In genomic region chr19:55451522-55452380, GRCh38 we compare ENCODE assay signal across 8 cellular contexts. TPM values are rescaled to one million over a fixed set of nuclear protein-coding genes. Genes with fewer than 3 reads are reported as not detected.
DNase-seq lines count a peak whose midpoint lies in the region; ATAC-seq and TF ChIP-seq lines count a peak whose summit lies in the region.

No MANE protein-coding gene starts in this region.

- intact Hi-C loops in CD4-positive, alpha-beta memory T cell (cut with micrococcal nuclease) = no loop called here
- intact Hi-C loops in mammary epithelial cell (cut with micrococcal nuclease) = loop anchor here (5.0 kb wide), 1 partner anchor 799 kb away; no protein-coding TSS in a partner anchor

- H3K9me3 Mint-ChIP-seq in CD4-positive, alpha-beta memory T cell = no peaks in the 10 kb centered on the region
- H3K9me3 Mint-ChIP-seq in nephron = no peaks in the 10 kb centered on the region

- peaks cover 12 to 18% of the 10 kb centered on the region in 2 donors for H3K27me3 Mint-ChIP-seq in CD4-positive, alpha-beta memory T cell
- peaks cover 34% of the 10 kb centered on the region for H3K27me3 Mint-ChIP-seq in nephron (ENCODE audit: low read depth)

- TF ChIP-seq CTCF in mammary epithelial cell (conservative IDR thresholded peaks at IDR 0.05 in 1 of 2, IDR thresholded peaks at IDR 0.05 in 1 of 2; ENCODE audit: extremely low read depth in 1 of 2, insufficient read depth in 1 of 2, low read depth in 1 of 2, low read length in 2 of 2) (no peak), nephron (IDR thresholded peaks at IDR 0.05; ENCODE audit: unreplicated experiment in 3 of 3) (no peak)

- no peak for TF ChIP-seq EP300 in Ishikawa (IDR thresholded peaks at IDR 0.05; ENCODE audit: borderline replicate concordance)

- no TSS peak for BruUV-seq in mammary epithelial cell (replicated peaks; lab: Mats Ljungman, UMichigan)

- peak overlapping the region; percentile 62 to 74 (median 70) for H3K4me3 Mint-ChIP-seq in CD4-positive, alpha-beta memory T cell
- H3K4me3 Mint-ChIP-seq in nephron = peak overlapping the region; percentile 71 to 81 (median 72)

- peaks cover 3 to 6% of the 10 kb centered on the region in 2 donors for H3K36me3 Mint-ChIP-seq in CD4-positive, alpha-beta memory T cell
- H3K36me3 Mint-ChIP-seq in nephron (ENCODE audit: low read depth) = peaks cover 4% of the 10 kb centered on the region

- no peak overlapping the region for H3K27ac ChIP-seq in CD4-positive, alpha-beta memory T cell (ENCODE audit: low read depth, low read length)
- H3K27ac ChIP-seq in mammary epithelial cell (ENCODE audit: insufficient read depth, low read depth, low read length) = no peak overlapping the region

- no peak for TF ChIP-seq RAD21 in Ishikawa (IDR thresholded peaks at IDR 0.05; ENCODE audit: low read depth)

- peaks cover 5 to 20% (median 15%) of the 10 kb centered on the region in 4 donors for H3K4me1 Mint-ChIP-seq in CD4-positive, alpha-beta memory T cell
- H3K4me1 Mint-ChIP-seq in nephron = peaks cover 18% of the 10 kb centered on the region

- peaks cover 10% of the 10 kb centered on the region for H3K4me1 ChIP-seq in CD4-positive, alpha-beta memory T cell (ENCODE audit: insufficient read depth, low read length)
- H3K4me1 ChIP-seq in mammary epithelial cell (ENCODE audit: insufficient read depth, low read length) = peaks cover 23% of the 10 kb centered on the region

- peak overlapping the region in 3 of 7 donors; percentile 48 to 87 (median 55) for H3K27ac Mint-ChIP-seq in CD4-positive, alpha-beta memory T cell
- H3K27ac Mint-ChIP-seq in nephron = no peak overlapping the region

- H2AFZ ChIP-seq in mammary epithelial cell (ENCODE audit: low read depth, low read length) = no peak overlapping the region

- H3K9me3 ChIP-seq in CD4-positive, alpha-beta memory T cell (ENCODE audit: control insufficient read depth in 1 of 2, low read length in 2 of 2) = no peaks in the 10 kb centered on the region
- H3K9me3 ChIP-seq in mammary epithelial cell (replicated peaks; ENCODE audit: insufficient read depth, low read length) = no peaks in the 10 kb centered on the region

- dilution Hi-C loops in mammary epithelial cell (cut with HindIII; ENCODE audit: low sequenced_read_pairs) = no loop called here

- POLR2A ChIA-PET in CD4-positive, alpha-beta memory T cell (lab: Charles Lee; ENCODE audit: partially characterized antibody) = no interaction called here

- CTCF ChIA-PET in CD4-positive, alpha-beta memory T cell (lab: Charles Lee; ENCODE audit: partially characterized antibody) = interaction anchor here (3.0 kb wide), 1 partner anchor 310 kb away, joined by 10 read pairs; no protein-coding TSS in a partner anchor
- CTCF ChIA-PET in mammary epithelial cell (lab: Charles Lee; ENCODE audit: low non-redundant PET) = interaction anchor here (0.6 kb wide), 1 partner anchor 307 kb away, joined by 5 read pairs; no protein-coding TSS in a partner anchor

- no peaks in the 10 kb centered on the region for H3K79me2 ChIP-seq in mammary epithelial cell (ENCODE audit: insufficient read depth, low read length)

- whole genome bisulfite sequencing in mammary epithelial cell (ENCODE audit: low coverage, missing lambda C conversion rate) = 9% methylated on average over 7 of the region's 82 CpGs

- peak overlapping the region; percentile 71 for H3K4me2 ChIP-seq in mammary epithelial cell (ENCODE audit: insufficient read depth, low read depth, low read length)

- no peaks in the 10 kb centered on the region for H3K27me3 ChIP-seq in CD4-positive, alpha-beta memory T cell (ENCODE audit: insufficient read depth, low read length)
- H3K27me3 ChIP-seq in mammary epithelial cell (ENCODE audit: insufficient read depth, low read length) = peaks cover 12% of the 10 kb centered on the region

- in situ Hi-C loops in mammary epithelial cell (cut with MboI; ENCODE audit: low sequenced_read_pairs in 2 of 2) = no loop called here

- H3K36me3 ChIP-seq in CD4-positive, alpha-beta memory T cell (ENCODE audit: insufficient read depth, low read length) = no peaks in the 10 kb centered on the region
- no peaks in the 10 kb centered on the region for H3K36me3 ChIP-seq in mammary epithelial cell (ENCODE audit: insufficient read depth, low read length)

- H3K9ac ChIP-seq in mammary epithelial cell (ENCODE audit: insufficient read depth, low read length) = no peak overlapping the region

- no peak for ATAC-seq in HG03159 (IDR thresholded peaks at IDR 0.05; ENCODE audit: unreplicated experiment)

- H3K4me3 ChIP-seq in CD4-positive, alpha-beta memory T cell (ENCODE audit: low read length in 2 of 2) = no peak overlapping the region
- H3K4me3 ChIP-seq in mammary epithelial cell (replicated peaks in 1 of 3; ENCODE audit: insufficient read depth in 1 of 3, low read depth in 2 of 3, low read length in 3 of 3) = peak overlapping the region in 2 of 3 experiments; percentile 14 to 16

- peak in 3 of 5 donors; percentile 29 to 61 (median 41) for DNase-seq in CD4-positive, alpha-beta memory T cell
- DNase-seq in mammary epithelial cell (no peak), NCI-H345 treated with DMSO at 0.1 percent for 48 hours (lab: John Stamatoyannopoulos, UW; ENCODE audit: unreplicated experiment) (no peak), glomerular visceral epithelial cell (ENCODE audit: extremely low spot score) (no peak), GM19238 (ENCODE audit: insufficient read length, low spot score) (no peak)

- peaks cover 3% of the 10 kb centered on the region for H4K20me1 ChIP-seq in mammary epithelial cell (ENCODE audit: insufficient read depth, low read length)

TF ChIP-seq in Ishikawa, 13 proteins besides CTCF, POLR2A, EP300 and RAD21:
- peak; percentile 10; the same call in 1 of the 2 replicates for TF ChIP-seq TCF12 (IDR thresholded peaks at IDR 0.05; ENCODE audit: low read depth)
- no peak for TF ChIP-seq MAX (IDR thresholded peaks at IDR 0.05)
- TF ChIP-seq ZBTB7A (IDR thresholded peaks at IDR 0.05; ENCODE audit: low read depth) = peak; percentile 65; the same call in 1 of the 2 replicates
- TF ChIP-seq CEBPB (IDR thresholded peaks at IDR 0.05) = no peak
TF ChIP-seq in Ishikawa: peak in this region for 2.

RNA-seq across cellular contexts. Expression of gene SHISA7, which starts 8.7 kb away (rescaled TPM):
- total RNA-seq in CD4-positive, alpha-beta memory T cell = not detected
- not detected for polyA plus RNA-seq in CD4-positive, alpha-beta memory T cell
- total RNA-seq in mammary epithelial cell = under 1 TPM in 1 of 2 donors, not detected in 1; 0.05 TPM
- polyA plus RNA-seq in mammary epithelial cell = not detected
- not detected for polyA minus RNA-seq in mammary epithelial cell

RNA-seq across cellular contexts. Expression of gene ISOC2, which starts 9.7 kb away (rescaled TPM):
- 10 to 100 TPM in 1 of 2 experiments, 1 to 10 TPM in 1; 9.9 to 13.7 TPM for total RNA-seq in CD4-positive, alpha-beta memory T cell
- polyA plus RNA-seq in CD4-positive, alpha-beta memory T cell = 10 to 100 TPM; 24.7 to 29.4 TPM
- total RNA-seq in mammary epithelial cell = 10 to 100 TPM; 38.9 to 65.0 TPM
- polyA plus RNA-seq in mammary epithelial cell = 55.7 TPM
- polyA minus RNA-seq in mammary epithelial cell = 17.0 TPM

RNA-seq across cellular contexts. Expression of gene C19orf85, which starts 12.8 kb away (rescaled TPM):
- total RNA-seq in CD4-positive, alpha-beta memory T cell = not detected
- polyA plus RNA-seq in CD4-positive, alpha-beta memory T cell = not detected
- total RNA-seq in mammary epithelial cell = not detected
- polyA plus RNA-seq in mammary epithelial cell = not detected
- polyA minus RNA-seq in mammary epithelial cell = not detected

RNA-seq across cellular contexts. Expression of gene ZNF628, which starts 24.7 kb away (rescaled TPM):
- total RNA-seq in CD4-positive, alpha-beta memory T cell = 1 to 10 TPM; 8.1 to 9.1 TPM
- polyA plus RNA-seq in CD4-positive, alpha-beta memory T cell = under 1 TPM in 1 of 2 donors, not detected in 1; 0.47 TPM
- 1 to 10 TPM; 2.7 to 10.0 TPM for total RNA-seq in mammary epithelial cell
- 1.7 TPM for polyA plus RNA-seq in mammary epithelial cell
- polyA minus RNA-seq in mammary epithelial cell = 0.62 TPM

RNA-seq across cellular contexts. Expression of gene NAT14, which starts 33.2 kb away (rescaled TPM):
- 1 to 10 TPM; 2.7 to 3.1 TPM for total RNA-seq in CD4-positive, alpha-beta memory T cell
- 1 to 10 TPM; 2.6 to 3.2 TPM for polyA plus RNA-seq in CD4-positive, alpha-beta memory T cell
- total RNA-seq in mammary epithelial cell = 10 to 100 TPM in 1 of 2 donors, 1 to 10 TPM in 1; 5.0 to 26.3 TPM
- polyA plus RNA-seq in mammary epithelial cell = 11.4 TPM
- 1.4 TPM for polyA minus RNA-seq in mammary epithelial cell

Comparison
In these comparisons a context has a peak if more than half of its experiments do, and no peak if none do; other contexts are left out.
1. DNase-seq: peak in CD4-positive, alpha-beta memory T cell (3 of 5); none in mammary epithelial cell (single experiment), NCI-H345 treated with DMSO at 0.1 percent for 48 hours (single experiment), glomerular visceral epithelial cell (single experiment) and GM19238 (single experiment).
2. H3K4me3 ChIP-seq: peak in mammary epithelial cell (2 of 3); none in CD4-positive, alpha-beta memory T cell (0 of 2).